Comparison of ENCODE assay signal across 8 cellular contexts in genomic region chr6:37648465-37649330, GRCh38. TPM values are rescaled to one million over a fixed set of nuclear protein-coding genes. Genes with fewer than 3 reads are reported as not detected.
A peak's percentile ranks its signal among the peaks of the same experiment; 100 is the strongest.
DNase-seq lines count a peak whose midpoint lies in the region; ATAC-seq and TF ChIP-seq lines count a peak whose summit lies in the region.

No MANE protein-coding gene starts in this region.

- TF ChIP-seq CTCF in stomach (IDR thresholded peaks at IDR 0.05) (no peak), gastroesophageal sphincter (IDR thresholded peaks at IDR 0.05) (no peak)

- H3K27me3 Mint-ChIP-seq in activated CD4-positive, alpha-beta T cell treated with anti-CD3 and anti-CD28 coated beads for 36 hours, result peaks cover 21% of the 10 kb centered on the region
- H3K27me3 Mint-ChIP-seq in activated naive CD8-positive, alpha-beta T cell treated with anti-CD3 and anti-CD28 coated beads for 36 hours, result peaks cover 19% of the 10 kb centered on the region
- H3K27me3 Mint-ChIP-seq in immature natural killer cell (ENCODE audit: low read depth in 3 of 3), result peaks cover 2 to 4% (median 2%) of the 10 kb centered on the region in 3 donors

- H3K36me3 Mint-ChIP-seq in activated CD4-positive, alpha-beta T cell treated with anti-CD3 and anti-CD28 coated beads for 36 hours (ENCODE audit: low read depth), result peaks cover 5% of the 10 kb centered on the region
- H3K36me3 Mint-ChIP-seq in activated naive CD8-positive, alpha-beta T cell treated with anti-CD3 and anti-CD28 coated beads for 36 hours, result peaks cover 4% of the 10 kb centered on the region
- peaks cover 5 to 19% (median 16%) of the 10 kb centered on the region in 3 donors for H3K36me3 Mint-ChIP-seq in immature natural killer cell

- H3K27me3 ChIP-seq in stomach (peaks cover 0 to 39% (median 20%) of the 10 kb centered on the region in 3 donors), gastroesophageal sphincter (peaks cover 41% of the 10 kb centered on the region)

- H3K9me3 Mint-ChIP-seq in activated CD4-positive, alpha-beta T cell treated with anti-CD3 and anti-CD28 coated beads for 36 hours (ENCODE audit: low read depth), result no peaks in the 10 kb centered on the region
- H3K9me3 Mint-ChIP-seq in activated naive CD8-positive, alpha-beta T cell treated with anti-CD3 and anti-CD28 coated beads for 36 hours, result peaks cover 5% of the 10 kb centered on the region
- peaks cover 0 to 3% (median 0%) of the 10 kb centered on the region in 6 donors for H3K9me3 Mint-ChIP-seq in immature natural killer cell

- intact Hi-C loops in activated CD4-positive, alpha-beta T cell treated with anti-CD3 and anti-CD28 coated beads for 36 hours (cut with DNase I, micrococcal nuclease), result no loop called here
- intact Hi-C loops in stomach (cut with DNase I; ENCODE audit: low total_unique reads), result no loop called here

- H3K4me3 ChIP-seq in stomach, result peak overlapping the region; percentile 12 to 44 (median 18)
- peak overlapping the region in 1 of 2 donors; percentile 20 for H3K4me3 ChIP-seq in gastroesophageal sphincter

- POLR2A ChIA-PET in activated CD4-positive, alpha-beta T cell treated with anti-CD3 and anti-CD28 coated beads for 36 hours (lab: Charles Lee), result interaction anchor here (0.9 kb wide), 1 partner anchor 801 kb away, joined by 7 read pairs; no protein-coding TSS in a partner anchor

- no peak for TF ChIP-seq EP300 in stomach (IDR thresholded peaks at IDR 0.05)
- no peak for TF ChIP-seq EP300 in gastroesophageal sphincter (IDR thresholded peaks at IDR 0.05)

- H3K27ac ChIP-seq in stomach, result no peak overlapping the region
- H3K27ac ChIP-seq in gastroesophageal sphincter, result no peak overlapping the region

- H3K4me3 Mint-ChIP-seq in activated CD4-positive, alpha-beta T cell treated with anti-CD3 and anti-CD28 coated beads for 36 hours, result no peak overlapping the region
- no peak overlapping the region for H3K4me3 Mint-ChIP-seq in activated naive CD8-positive, alpha-beta T cell treated with anti-CD3 and anti-CD28 coated beads for 36 hours
- H3K4me3 Mint-ChIP-seq in immature natural killer cell, result peak overlapping the region in 4 of 5 donors; percentile 36 to 70 (median 51)

- WGBS in stomach, 5 donors, result 10 to 28% (median 15%) methylated on average over 29 to 71 of the region's 71 CpGs
- WGBS in gastroesophageal sphincter (ENCODE audit: low coverage in 1 of 2), 2 donors, result 33% methylated on average over 12 of the region's 71 CpGs; no CpG with 5 or more reads in 1 of the 2 donors

- peaks cover 9 to 18% (median 13%) of the 10 kb centered on the region in 4 donors for H3K4me1 ChIP-seq in stomach
- H3K4me1 ChIP-seq in gastroesophageal sphincter, result peaks cover 0 to 11% (median 6%) of the 10 kb centered on the region in 3 donors

- DNase-seq in activated CD4-positive, alpha-beta T cell treated with anti-CD3 and anti-CD28 coated beads for 36 hours, result peak; percentile 72
- no peak for DNase-seq in activated CD4-positive, alpha-beta T cell treated with anti-CD3 and anti-CD28 coated beads for 1 hour
- DNase-seq in activated naive CD8-positive, alpha-beta T cell treated with anti-CD3 and anti-CD28 coated beads for 36 hours, result peak; percentile 35
- DNase-seq in immature natural killer cell, result peak; percentile 4 to 32 (median 14)
- DNase-seq in stomach, result peak; percentile 57

- H3K27ac Mint-ChIP-seq in activated CD4-positive, alpha-beta T cell treated with anti-CD3 and anti-CD28 coated beads for 36 hours, result no peak overlapping the region
- H3K27ac Mint-ChIP-seq in activated naive CD8-positive, alpha-beta T cell treated with anti-CD3 and anti-CD28 coated beads for 36 hours, result no peak overlapping the region
- no peak overlapping the region for H3K27ac Mint-ChIP-seq in immature natural killer cell

- H3K9me3 ChIP-seq in stomach (peaks cover 0 to under 1% (median 0%) of the 10 kb centered on the region in 4 donors), gastroesophageal sphincter (no peaks in the 10 kb centered on the region)

- peak; percentile 94 for ATAC-seq in activated CD4-positive, alpha-beta T cell treated with anti-CD3 and anti-CD28 coated beads for 36 hours
- ATAC-seq in GM19395 (IDR thresholded peaks at IDR 0.05; ENCODE audit: unreplicated experiment) (no peak), gastroesophageal sphincter (no peak), GM18858 (IDR thresholded peaks at IDR 0.05; ENCODE audit: unreplicated experiment) (no peak)

- CTCF ChIA-PET in activated CD4-positive, alpha-beta T cell treated with anti-CD3 and anti-CD28 coated beads for 36 hours (lab: Charles Lee), result interaction anchor here (1.1 to 1.3 kb wide), 2 partner anchors 24 to 28 kb away, joined by 3 read pairs; no protein-coding TSS in a partner anchor

- H3K4me1 Mint-ChIP-seq in activated CD4-positive, alpha-beta T cell treated with anti-CD3 and anti-CD28 coated beads for 36 hours, result peaks cover 28% of the 10 kb centered on the region
- H3K4me1 Mint-ChIP-seq in activated naive CD8-positive, alpha-beta T cell treated with anti-CD3 and anti-CD28 coated beads for 36 hours, result peaks cover 10% of the 10 kb centered on the region
- peaks cover 20 to 24% of the 10 kb centered on the region in 2 donors for H3K4me1 Mint-ChIP-seq in immature natural killer cell

- H3K36me3 ChIP-seq in stomach, result peaks cover 0 to 11% (median 1%) of the 10 kb centered on the region in 4 donors
- peaks cover 0 to 10% of the 10 kb centered on the region in 2 donors for H3K36me3 ChIP-seq in gastroesophageal sphincter

- TF ChIP-seq POLR2A in stomach (IDR thresholded peaks at IDR 0.05) (no peak), gastroesophageal sphincter (IDR thresholded peaks at IDR 0.05) (no peak)

RNA-seq across cellular contexts. Expression of gene MDGA1, which starts 49.0 kb away (rescaled TPM):
- under 1 TPM; 0.02 to 0.14 TPM for total RNA-seq in activated CD4-positive, alpha-beta T cell treated with anti-CD3 and anti-CD28 coated beads for 36 hours
- total RNA-seq in activated naive CD8-positive, alpha-beta T cell treated with anti-CD3 and anti-CD28 coated beads for 36 hours, result 1 to 10 TPM in 1 of 2 experiments, under 1 TPM in 1; 0.89 to 1.2 TPM
- 1 to 10 TPM in 1 of 3 donors, under 1 TPM in 1, not detected in 1; 0.72 to 2.4 TPM for polyA plus RNA-seq in immature natural killer cell
- total RNA-seq in stomach, result 1 to 10 TPM in 4 of 5 donors, under 1 TPM in 1; 0.58 to 4.5 (median 2.9) TPM
- 1 to 10 TPM in 1 of 3 donors, under 1 TPM in 2; 0.46 to 1.1 (median 0.68) TPM for polyA plus RNA-seq in stomach
- total RNA-seq in gastroesophageal sphincter, result 1 to 10 TPM in 3 of 4 donors, under 1 TPM in 1; 0.93 to 8.5 (median 3.7) TPM

Comparison
In these comparisons a context has a peak if more than half of its experiments do, and no peak if none do; other contexts are left out.
1. H3K4me3 Mint-ChIP-seq: peak in immature natural killer cell (4 of 5); none in activated CD4-positive, alpha-beta T cell treated with anti-CD3 and anti-CD28 coated beads for 36 hours (single experiment) and activated naive CD8-positive, alpha-beta T cell treated with anti-CD3 and anti-CD28 coated beads for 36 hours (single experiment).